In the genomic region with DNA sequence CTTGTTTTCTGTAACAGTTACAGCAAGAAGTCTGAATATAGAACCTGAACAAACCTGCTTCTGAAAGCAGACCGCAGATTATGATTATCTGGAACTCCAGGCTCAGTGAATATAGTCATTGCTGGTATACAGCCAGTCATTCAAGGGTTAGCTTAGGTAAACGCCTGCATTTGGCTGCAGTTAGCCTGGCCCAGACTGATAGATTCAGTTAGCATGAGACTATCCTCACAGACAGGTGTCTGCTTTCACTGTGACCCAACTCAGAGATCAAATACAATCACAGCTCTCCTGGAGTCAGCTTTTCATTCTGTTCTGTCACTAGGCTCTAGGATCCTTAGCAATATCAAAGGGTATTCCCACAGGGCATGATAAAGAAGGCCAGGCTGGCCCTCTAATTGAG, we compare ENCODE assay signal across 19 cellular contexts.
"Had no signal": no experiment of that assay in that cellular context is flagged by ENCODE, and none has a peak within 500 bp of the region (broad histone marks: within the 10 kb centered on the region; RNA-seq: fewer than 3 reads in every experiment).

No MANE protein-coding gene starts in this region.

- H3K9me3 ChIP-seq: mucosa of descending colon, prostate gland, suprapubic skin, upper lobe of left lung had no signal

- H3K27me3 ChIP-seq: suprapubic skin, upper lobe of left lung had no signal

- H3K4me3 ChIP-seq: mucosa of descending colon, prostate gland, suprapubic skin, upper lobe of left lung had no signal

- DNase-seq: activated CD4-positive, alpha-beta memory T cell treated with anti-CD3 and anti-CD28 coated beads, Interleukin-2, amount 10 ng/mL, durations not matched to agents 7 days and 5 days; activated CD4-positive, alpha-beta T cell treated with anti-CD3 and anti-CD28 coated beads for 36 hours; activated CD8-positive, alpha-beta memory T cell treated with anti-CD3 and anti-CD28 coated beads, Interleukin-2, amount 50 U/mL, for 4 hours; activated naive CD8-positive, alpha-beta T cell treated with anti-CD3 and anti-CD28 coated beads, Interleukin-2, amount 10 ng/mL, durations not matched to agents 7 days and 5 days; aorta; central memory CD4-positive, alpha-beta T cell; cortex of kidney; effector memory CD4-positive, alpha-beta T cell; left cardiac atrium; mucosa of descending colon; naive thymus-derived CD8-positive, alpha-beta T cell; nucleus accumbens; stimulated activated CD4-positive, alpha-beta T cell treated with anti-CD3 and anti-CD28 coated beads, Interleukin-12 subunit alpha, Interleukin-12 subunit beta, amount 100 ng/mL, for 4 hours; stimulated activated naive CD8-positive, alpha-beta T cell treated with anti-CD3 and anti-CD28 coated beads, Interleukin-15, Interleukin-2, amounts not matched to agents 100 U/mL and 50 U/mL, for 24 hours; T-helper 9 cell; upper lobe of left lung had no signal

- H3K27ac ChIP-seq: epithelial cell of prostate, prostate gland, suprapubic skin, upper lobe of left lung had no signal

- H3K36me3 ChIP-seq: prostate gland, suprapubic skin, upper lobe of left lung had no signal

- ATAC-seq: activated CD4-positive, alpha-beta T cell treated with anti-CD3 and anti-CD28 coated beads for 36 hours; mucosa of descending colon; naive thymus-derived CD8-positive, alpha-beta T cell; stimulated activated naive CD8-positive, alpha-beta T cell treated with anti-CD3 and anti-CD28 coated beads, Interleukin-15, Interleukin-2, amounts not matched to agents 100 U/mL and 50 U/mL, for 24 hours had no signal

- H3K4me1 ChIP-seq: prostate gland, suprapubic skin, upper lobe of left lung had no signal
